In genomic region chr7:22364023-22364422, GRCh38 we compare ENCODE assay signal across 19 cellular contexts. TPM values are rescaled to one million over a fixed set of nuclear protein-coding genes. Genes with fewer than 3 reads are reported as not detected.
DNase-seq lines count a peak whose midpoint lies in the region; ATAC-seq and TF ChIP-seq lines count a peak whose summit lies in the region.
"Had no signal": no experiment of that assay in that cellular context is flagged by ENCODE, and none has a peak within 500 bp of the region (broad histone marks: within the 10 kb centered on the region; RNA-seq: fewer than 3 reads in every experiment).

No MANE protein-coding gene starts in this region.

- TF ChIP-seq POLR2A in vagina (IDR thresholded peaks at IDR 0.05) = no peak

- ATAC-seq in GM18867 (IDR thresholded peaks at IDR 0.05; ENCODE audit: unreplicated experiment) (peak; percentile 41), GM21737 (IDR thresholded peaks at IDR 0.05; ENCODE audit: unreplicated experiment) (no peak)

- TF ChIP-seq CTCF in OCI-LY1 (IDR thresholded peaks at IDR 0.05; ENCODE audit: low read length) = no peak
- TF ChIP-seq CTCF in vagina (IDR thresholded peaks at IDR 0.05) = no peak

- DNase-seq in NCI-H2171 (lab: John Stamatoyannopoulos, UW) = peak; percentile 22
- DNase-seq in caudate nucleus (lab: John Stamatoyannopoulos, UW) = no peak
- no peak for DNase-seq in vagina (ENCODE audit: extremely low spot score in 2 of 2)
- no peak for DNase-seq in NCI-H1105 (lab: John Stamatoyannopoulos, UW)
- DNase-seq: ACHN; AML-193; Calu3; CD4-positive, alpha-beta memory T cell; GF-D8; GOT3; MG63; NCI-H2029; NCI-H510A; PC-9; SW 1271 had no signal

- peak overlapping the region; percentile 28 for H3K27ac ChIP-seq in OCI-LY1 (ENCODE audit: low read depth, low read length, poor library complexity, severe bottlenecking)
- H3K27ac ChIP-seq in caudate nucleus (ENCODE audit: low read depth, low read length) = no peak overlapping the region
- no peak overlapping the region for H3K27ac ChIP-seq in vagina
- H3K27ac ChIP-seq: KMS-11, PC-9 had no signal

- no peak overlapping the region for H2AFZ ChIP-seq in OCI-LY1 (ENCODE audit: low read length)
- H2AFZ ChIP-seq: PC-9 had no signal

- no peaks in the 10 kb centered on the region for H3K9me3 ChIP-seq in OCI-LY1 (ENCODE audit: low read length)
- no peaks in the 10 kb centered on the region for H3K9me3 ChIP-seq in vagina
- H3K9me3 ChIP-seq: MG63 had no signal

- no peak overlapping the region for H3K4me2 ChIP-seq in OCI-LY1 (ENCODE audit: low read length)
- H3K4me2 ChIP-seq: KMS-11, PC-9 had no signal

- H3K9ac ChIP-seq in OCI-LY1 (ENCODE audit: low read length) = no peak overlapping the region
- H3K9ac ChIP-seq: KMS-11 had no signal

- intact Hi-C loops in vagina (cut with DNase I) = no loop called here

- H3K9me2 ChIP-seq in OCI-LY1 (ENCODE audit: low read depth, low read length) = no peaks in the 10 kb centered on the region

- no peaks in the 10 kb centered on the region for H4K20me1 ChIP-seq in OCI-LY1 (ENCODE audit: insufficient read depth, low read length)

- H3K4me3 ChIP-seq in OCI-LY1 (ENCODE audit: low read depth, low read length, poor library complexity, severe bottlenecking) = no peak overlapping the region
- H3K4me3 ChIP-seq in vagina = no peak overlapping the region
- H3K4me3 ChIP-seq: MG63, PC-9 had no signal

- H3K27me3 ChIP-seq in OCI-LY1 (ENCODE audit: insufficient read depth, low read length) (no peaks in the 10 kb centered on the region), vagina (no peaks in the 10 kb centered on the region)
- H3K27me3 ChIP-seq: MG63 had no signal

- H3K79me2 ChIP-seq in OCI-LY1 (ENCODE audit: insufficient read depth, low read length) = no peaks in the 10 kb centered on the region

- no peaks in the 10 kb centered on the region for H3K36me3 ChIP-seq in OCI-LY1 (ENCODE audit: insufficient read depth, low read length)
- H3K36me3 ChIP-seq in vagina = no peaks in the 10 kb centered on the region
- H3K36me3 ChIP-seq: MG63 had no signal

- no peaks in the 10 kb centered on the region for H3F3A ChIP-seq in OCI-LY1 (ENCODE audit: insufficient read depth, low read length)

- peaks cover 27% of the 10 kb centered on the region for H3K4me1 ChIP-seq in OCI-LY1 (ENCODE audit: insufficient read depth, low read length, severe bottlenecking)
- no peaks in the 10 kb centered on the region for H3K4me1 ChIP-seq in vagina

RNA-seq across cellular contexts. Expression of gene RAPGEF5, which starts 7.1 kb away (rescaled TPM):
- total RNA-seq in vagina = 68.0 TPM
- total RNA-seq: CD4-positive, alpha-beta memory T cell had no signal
